22 cellular contexts compared by ENCODE assay signal in genomic region chr17:27240086-27240801, GRCh38. TPM values are rescaled to one million over a fixed set of nuclear protein-coding genes. Genes with fewer than 3 reads are reported as not detected.
DNase-seq lines count a peak whose midpoint lies in the region; ATAC-seq and TF ChIP-seq lines count a peak whose summit lies in the region.
"Had no signal": no experiment of that assay in that cellular context is flagged by ENCODE, and none has a peak within 500 bp of the region (broad histone marks: within the 10 kb centered on the region; RNA-seq: fewer than 3 reads in every experiment).

No MANE protein-coding gene starts in this region.

- DNase-seq in ELF-1 (ENCODE audit: low read depth, low spot score) (peak; percentile 19), PC-9 (no peak), hepatocyte (ENCODE audit: low spot score) (no peak), body of pancreas (no peak)
- no peak for DNase-seq in activated effector memory CD4-positive, alpha-beta T cell treated with Interleukin-2 at 50 U/mL for 16 hours
- no peak for DNase-seq in activated CD4-positive, CD25-positive, alpha-beta regulatory T cell (lab: John Stamatoyannopoulos, UW)
- DNase-seq: activated CD4-positive, alpha-beta T cell treated with anti-CD3 and anti-CD28 coated beads for 4 hours; activated CD8-positive, alpha-beta memory T cell treated with anti-CD3 and anti-CD28 coated beads for 24 hours; activated T-cell treated with anti-CD3 and anti-CD28 coated beads, Interleukin-2, amount 50 U/mL, for 1 hour; brain microvascular endothelial cell; CD8-positive, alpha-beta memory T cell; GF-D8; Karpas-422; lower lobe of right lung; MV-4-11; SJCRH30; stimulated activated CD4-positive, alpha-beta T cell treated with anti-CD3 and anti-CD28 coated beads, Interleukin-4, amount 100 ng/mL, for 24 hours; stimulated activated naive CD4-positive, alpha-beta T cell treated with Interleukin-2 at 50 U/mL for 16 hours had no signal

- H3F3A ChIP-seq in PC-9 (ENCODE audit: insufficient read depth, low read depth), result peaks cover 22% of the 10 kb centered on the region

- BruUV-seq in PC-9 (replicated peaks; lab: Mats Ljungman, UMichigan), result no TSS peak

- POLR2A ChIA-PET in PC-9 (lab: Charles Lee; ENCODE audit: unreplicated experiment), result no interaction called here

- H3K9me2 ChIP-seq in PC-9 (ENCODE audit: insufficient read depth) (no peaks in the 10 kb centered on the region), hepatocyte (replicated peaks; ENCODE audit: insufficient read depth) (no peaks in the 10 kb centered on the region)

- H3K36me3 Mint-ChIP-seq in stimulated activated memory B cell treated with anti-CD40 and anti-IgM and Interleukin-4, amounts not matched to agents 10 μg/mL and 1 μg/mL and 100 μg/mL, for 72 hours, result no peaks in the 10 kb centered on the region
- H3K36me3 Mint-ChIP-seq: CD8-positive, alpha-beta memory T cell had no signal

- peak overlapping the region; percentile 67 for H3K4me2 ChIP-seq in PC-9
- peak overlapping the region; percentile 25 for H3K4me2 ChIP-seq in hepatocyte

- no peaks in the 10 kb centered on the region for H3K79me2 ChIP-seq in PC-9 (ENCODE audit: low read depth)
- H3K79me2 ChIP-seq in hepatocyte, result no peaks in the 10 kb centered on the region

- H3K4me3 ChIP-seq in PC-9 (no peak overlapping the region), hepatocyte (no peak overlapping the region), body of pancreas (no peak overlapping the region)
- H3K4me3 ChIP-seq: HAP-1, lower lobe of right lung, SJCRH30, thoracic aorta had no signal

- H2AFZ ChIP-seq in PC-9 (no peak overlapping the region), hepatocyte (no peak overlapping the region)

- intact Hi-C loops in PC-9 (cut with micrococcal nuclease; ENCODE audit: unreplicated experiment), result loop anchor here (2.0 to 10.0 kb wide), 3 partner anchors 113 to 255 kb away; partner anchors contain the start of gene KSR1
- intact Hi-C loops in body of pancreas (cut with DNase I), result loop anchor here (5.0 kb wide), 1 partner anchor 102 kb away; no protein-coding TSS in a partner anchor

- 72% methylated on average over 10 of the region's 10 CpGs for WGBS in hepatocyte (ENCODE audit: low lambda C conversion rate, missing lambda C conversion rate)
- WGBS in body of pancreas, 2 donors, result 76 to 87% methylated on average over 10 of the region's 10 CpGs

- H3K36me3 ChIP-seq in PC-9 (ENCODE audit: low read depth) (no peaks in the 10 kb centered on the region), hepatocyte (replicated peaks; ENCODE audit: insufficient read depth, low read depth) (no peaks in the 10 kb centered on the region), body of pancreas (replicated peaks in 1 of 2; ENCODE audit: insufficient read depth in 1 of 2, low read depth in 2 of 2) (no peaks in the 10 kb centered on the region)
- H3K36me3 ChIP-seq: brain microvascular endothelial cell, HAP-1, lower lobe of right lung, SJCRH30, thoracic aorta had no signal

- TF ChIP-seq CTCF in PC-9 (conservative IDR thresholded peaks at IDR 0.05) (no peak), hepatocyte (IDR thresholded peaks at IDR 0.05; ENCODE audit: poor library complexity) (no peak), body of pancreas (IDR thresholded peaks at IDR 0.05) (no peak)

- peak overlapping the region; percentile 76 for H3K27ac Mint-ChIP-seq in stimulated activated memory B cell treated with anti-CD40 and anti-IgM and Interleukin-4, amounts not matched to agents 10 μg/mL and 1 μg/mL and 100 μg/mL, for 72 hours

- CTCF ChIA-PET in PC-9 (lab: Charles Lee), result interaction anchor here (0.7 to 0.9 kb wide), 2 partner anchors 14 to 356 kb away, joined by 3 to 6 read pairs; no protein-coding TSS in a partner anchor

- TF ChIP-seq POLR2A in body of pancreas (IDR thresholded peaks at IDR 0.05), result no peak

- H3K27ac ChIP-seq in PC-9 (peak overlapping the region; percentile 71), hepatocyte (peak overlapping the region; percentile 62), body of pancreas (no peak overlapping the region)
- H3K27ac ChIP-seq: brain microvascular endothelial cell, lower lobe of right lung, SJCRH30, thoracic aorta had no signal

- no peaks in the 10 kb centered on the region for H3K27me3 Mint-ChIP-seq in stimulated activated memory B cell treated with anti-CD40 and anti-IgM and Interleukin-4, amounts not matched to agents 10 μg/mL and 1 μg/mL and 100 μg/mL, for 72 hours

- H4K20me1 ChIP-seq in PC-9 (ENCODE audit: insufficient read depth) (no peaks in the 10 kb centered on the region), hepatocyte (ENCODE audit: insufficient read depth, poor library complexity, severe bottlenecking) (no peaks in the 10 kb centered on the region)

- H3K4me3 Mint-ChIP-seq in stimulated activated memory B cell treated with anti-CD40 and anti-IgM and Interleukin-4, amounts not matched to agents 10 μg/mL and 1 μg/mL and 100 μg/mL, for 72 hours, result peak overlapping the region; percentile 7
- H3K4me3 Mint-ChIP-seq: CD8-positive, alpha-beta memory T cell had no signal

- H3K9me3 Mint-ChIP-seq in stimulated activated memory B cell treated with anti-CD40 and anti-IgM and Interleukin-4, amounts not matched to agents 10 μg/mL and 1 μg/mL and 100 μg/mL, for 72 hours, result no peaks in the 10 kb centered on the region
- H3K9me3 Mint-ChIP-seq: CD8-positive, alpha-beta memory T cell had no signal

- peaks cover 60% of the 10 kb centered on the region for H3K4me1 Mint-ChIP-seq in stimulated activated memory B cell treated with anti-CD40 and anti-IgM and Interleukin-4, amounts not matched to agents 10 μg/mL and 1 μg/mL and 100 μg/mL, for 72 hours
- H3K4me1 Mint-ChIP-seq: CD8-positive, alpha-beta memory T cell had no signal

- H3K27me3 ChIP-seq in PC-9 (ENCODE audit: insufficient read depth, low read depth) (no peaks in the 10 kb centered on the region), hepatocyte (no peaks in the 10 kb centered on the region), body of pancreas (no peaks in the 10 kb centered on the region)
- H3K27me3 ChIP-seq: brain microvascular endothelial cell had no signal

- H3K4me1 ChIP-seq in PC-9 (replicated peaks; ENCODE audit: insufficient read depth), result peaks cover 68% of the 10 kb centered on the region
- H3K4me1 ChIP-seq in hepatocyte (ENCODE audit: insufficient read depth), result peaks cover 9% of the 10 kb centered on the region
- peaks cover 21% of the 10 kb centered on the region for H3K4me1 ChIP-seq in body of pancreas

- H3K9me3 ChIP-seq in PC-9 (ENCODE audit: insufficient read depth, low read depth) (no peaks in the 10 kb centered on the region), hepatocyte (ENCODE audit: low read depth) (no peaks in the 10 kb centered on the region), body of pancreas (no peaks in the 10 kb centered on the region)
- H3K9me3 ChIP-seq: HAP-1, lower lobe of right lung, SJCRH30, thoracic aorta had no signal

- no peak for ATAC-seq in stimulated activated memory B cell treated with anti-CD40 and anti-IgM and Interleukin-4, amounts not matched to agents 10 μg/mL and 1 μg/mL and 100 μg/mL, for 72 hours
- no peak for ATAC-seq in body of pancreas
- ATAC-seq: lower lobe of right lung, Panc1 had no signal

RNA-seq across cellular contexts. Expression of gene WSB1, which starts 53.7 kb away (rescaled TPM):
- total RNA-seq in PC-9 (2021), result 66.2 and 101 TPM in 2 replicates
- 179 and 214 TPM in 2 replicates for total RNA-seq in hepatocyte
- polyA plus RNA-seq in hepatocyte, result 161 and 206 TPM in 2 replicates
- 100 to 1,000 TPM; 106 to 147 TPM for total RNA-seq in body of pancreas

Comparison
In these comparisons a context has a peak if more than half of its experiments do, and no peak if none do; other contexts are left out.
1. H3K27ac ChIP-seq: peak in PC-9 (single experiment) and hepatocyte (single experiment); none in body of pancreas (0 of 4).